Comparison of ENCODE assay signal across 24 cellular contexts in the genomic region with DNA sequence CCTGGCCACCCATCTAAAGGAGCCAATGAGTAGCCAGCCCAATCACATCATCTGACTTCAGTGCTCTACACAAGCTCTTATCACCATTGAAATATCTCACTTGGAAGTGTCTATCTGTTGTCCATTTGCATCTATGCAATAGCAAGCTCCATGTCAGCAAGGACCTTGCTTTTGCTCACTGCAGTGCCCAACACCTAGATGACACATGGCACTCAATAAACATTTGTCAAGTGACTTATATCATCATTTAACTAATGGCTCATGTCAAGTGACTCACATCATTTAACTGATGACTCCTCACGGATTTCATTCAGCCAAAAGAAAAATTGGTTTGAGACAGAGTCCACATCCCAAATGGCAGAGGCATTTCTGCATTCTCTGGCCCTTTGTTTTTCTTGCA.
DNase-seq lines count a peak whose midpoint lies in the region; ATAC-seq, FAIRE-seq and TF ChIP-seq lines count a peak whose summit lies in the region.
"Had no signal": no experiment of that assay in that cellular context is flagged by ENCODE, and none has a peak within 500 bp of the region (broad histone marks: within the 10 kb centered on the region; RNA-seq: fewer than 3 reads in every experiment).

No MANE protein-coding gene starts in this region.

- H3K36me3 ChIP-seq in PC-3 (ENCODE audit: low read depth, low read length) (no peaks in the 10 kb centered on the region), bronchial epithelial cell (ENCODE audit: control insufficient read depth, insufficient read depth, low read length) (no peaks in the 10 kb centered on the region)

- no peak overlapping the region for H3K4me3 ChIP-seq in PC-3 (ENCODE audit: low read length)
- no peak overlapping the region for H3K4me3 ChIP-seq in bronchial epithelial cell (ENCODE audit: low read depth, low read length)
- H3K4me3 ChIP-seq: GM23338, PC-9 had no signal

- ATAC-seq in PC-3 = peak; percentile 79
- ATAC-seq in stimulated activated effector memory CD8-positive, alpha-beta T cell treated with anti-CD3 and anti-CD28 coated beads, Interleukin-12 subunit alpha, Interleukin-12 subunit beta, amount 100 ng/mL, for 72 hours = no peak
- no peak for ATAC-seq in GM18861 (IDR thresholded peaks at IDR 0.05; ENCODE audit: unreplicated experiment)
- ATAC-seq: GM23338, SK-N-SH treated with all-trans-retinoic acid at 6 μM for 48 hours had no signal

- H3K4me1 Mint-ChIP-seq in stimulated activated effector memory CD8-positive, alpha-beta T cell treated with anti-CD3 and anti-CD28 coated beads, Interleukin-12 subunit alpha, Interleukin-12 subunit beta, amount 100 ng/mL, for 72 hours = peaks cover 15% of the 10 kb centered on the region
- no peaks in the 10 kb centered on the region for H3K4me1 Mint-ChIP-seq in HFFc6 (ENCODE audit: low read depth)

- H3K79me2 ChIP-seq in PC-3 (ENCODE audit: low read length) = no peaks in the 10 kb centered on the region

- peaks cover 8% of the 10 kb centered on the region for H3K9me3 Mint-ChIP-seq in stimulated activated effector memory CD8-positive, alpha-beta T cell treated with anti-CD3 and anti-CD28 coated beads, Interleukin-12 subunit alpha, Interleukin-12 subunit beta, amount 100 ng/mL, for 72 hours
- no peaks in the 10 kb centered on the region; the same call in 1 of the 2 replicates for H3K9me3 Mint-ChIP-seq in HFFc6
- H3K9me3 Mint-ChIP-seq: GM23338, H9 had no signal

- no peaks in the 10 kb centered on the region for H3K36me3 Mint-ChIP-seq in stimulated activated effector memory CD8-positive, alpha-beta T cell treated with anti-CD3 and anti-CD28 coated beads, Interleukin-12 subunit alpha, Interleukin-12 subunit beta, amount 100 ng/mL, for 72 hours
- no peaks in the 10 kb centered on the region for H3K36me3 Mint-ChIP-seq in HFFc6 (ENCODE audit: low read depth)
- H3K36me3 Mint-ChIP-seq: CD4-positive, alpha-beta memory T cell had no signal

- H3K9me3 ChIP-seq in PC-3 (ENCODE audit: low read length) = no peaks in the 10 kb centered on the region

- TF ChIP-seq CTCF in PC-3 (conservative IDR thresholded peaks at IDR 0.05; ENCODE audit: low read depth, low read length) (no peak), bronchial epithelial cell (IDR thresholded peaks at IDR 0.05; ENCODE audit: insufficient read depth, low read length, severe bottlenecking) (no peak), HFFc6 (IDR thresholded peaks at IDR 0.05) (no peak)

- intact Hi-C loops in PC-3 (cut with micrococcal nuclease) = no loop called here

- peaks cover 14% of the 10 kb centered on the region for H3K27me3 Mint-ChIP-seq in HFFc6 (ENCODE audit: insufficient read depth)
- H3K27me3 Mint-ChIP-seq: CD4-positive, alpha-beta memory T cell had no signal

- H3F3A ChIP-seq in PC-3 (ENCODE audit: low read length, unreplicated experiment) = no peaks in the 10 kb centered on the region

- no TSS peak for BruUV-seq in PC-3 (replicated peaks; lab: Mats Ljungman, UMichigan)

- no peak overlapping the region for H2AFZ ChIP-seq in PC-3 (ENCODE audit: low read length)
- H2AFZ ChIP-seq: GM23338, PC-9 had no signal

- peak overlapping the region; percentile 79 for H3K27ac ChIP-seq in PC-3 (ENCODE audit: low read length)
- H3K27ac ChIP-seq: PC-9 had no signal

- no peak overlapping the region for H3K9ac ChIP-seq in PC-3 (ENCODE audit: low read length)

- H3K9me2 ChIP-seq in PC-3 (replicated peaks; ENCODE audit: low read length) = no peaks in the 10 kb centered on the region

- FAIRE-seq in bronchial epithelial cell (lab: Jason Lieb, UNC) = peak; percentile 72
- FAIRE-seq: GM18507 had no signal

- POLR2A ChIA-PET in PC-3 (lab: Charles Lee; ENCODE audit: unreplicated experiment) = no interaction called here

- H3K27me3 ChIP-seq in PC-3 (ENCODE audit: low read length) (no peaks in the 10 kb centered on the region), bronchial epithelial cell (ENCODE audit: control insufficient read depth, insufficient read depth, low read length) (no peaks in the 10 kb centered on the region)

- no peaks in the 10 kb centered on the region for H4K20me1 ChIP-seq in PC-3 (ENCODE audit: low read length)

- no peak overlapping the region for H3K27ac Mint-ChIP-seq in stimulated activated effector memory CD8-positive, alpha-beta T cell treated with anti-CD3 and anti-CD28 coated beads, Interleukin-12 subunit alpha, Interleukin-12 subunit beta, amount 100 ng/mL, for 72 hours
- H3K27ac Mint-ChIP-seq in HFFc6 = no peak overlapping the region
- H3K27ac Mint-ChIP-seq: CD4-positive, alpha-beta memory T cell; GM23338; H9 had no signal

- H3K4me1 ChIP-seq in PC-3 (ENCODE audit: insufficient read depth, low read length) = peaks cover 21% of the 10 kb centered on the region

- peak overlapping the region; percentile 41 for H3K4me2 ChIP-seq in PC-3 (ENCODE audit: low read length)
- H3K4me2 ChIP-seq: GM23338, PC-9 had no signal

- CTCF ChIA-PET in PC-3 (lab: Charles Lee) = no interaction called here

- DNase-seq in Daoy (ENCODE audit: low read depth) = peak; percentile 16
- peak; percentile 75 for DNase-seq in PC-3
- DNase-seq in bronchial epithelial cell (ENCODE audit: low read depth) = peak; percentile 29
- DNase-seq in stimulated activated effector memory CD8-positive, alpha-beta T cell treated with anti-CD3 and anti-CD28 coated beads, Interleukin-12 subunit alpha, Interleukin-12 subunit beta, amount 100 ng/mL, for 72 hours (ENCODE audit: low spot score in 2 of 2) = no peak
- DNase-seq in HFFc6 = no peak
- no peak for DNase-seq in mesenteric fat pad (ENCODE audit: low spot score)
- DNase-seq: C1 segment of cervical spinal cord; CD4-positive, alpha-beta memory T cell; COR-L47; DMS79 treated with DMSO at 0.1 percent for 48 hours; H9; IMR-90; KG1; MM.1S; NCI-H2029; NCI-H446 treated with DMSO at 0.1 percent for 48 hours; NCI-H526; NCI-H82; NK-92 treated with Interleukin-12 subunit alpha and Interleukin-12 subunit beta, amount 100 ng/mL, for 24 hours had no signal

- H3K4me3 Mint-ChIP-seq in stimulated activated effector memory CD8-positive, alpha-beta T cell treated with anti-CD3 and anti-CD28 coated beads, Interleukin-12 subunit alpha, Interleukin-12 subunit beta, amount 100 ng/mL, for 72 hours = no peak overlapping the region
- no peak overlapping the region for H3K4me3 Mint-ChIP-seq in HFFc6
- H3K4me3 Mint-ChIP-seq: GM23338, H9 had no signal

Comparison
In these comparisons a context has a peak if more than half of its experiments do, and no peak if none do; other contexts are left out.
1. DNase-seq: peak in Daoy (single experiment), PC-3 (single experiment) and bronchial epithelial cell (single experiment); none in stimulated activated effector memory CD8-positive, alpha-beta T cell treated with anti-CD3 and anti-CD28 coated beads, Interleukin-12 subunit alpha, Interleukin-12 subunit beta, amount 100 ng/mL, for 72 hours (0 of 2), HFFc6 (single experiment) and mesenteric fat pad (single experiment).